ENCODE assay signal across 8 cellular contexts in the genomic region with DNA sequence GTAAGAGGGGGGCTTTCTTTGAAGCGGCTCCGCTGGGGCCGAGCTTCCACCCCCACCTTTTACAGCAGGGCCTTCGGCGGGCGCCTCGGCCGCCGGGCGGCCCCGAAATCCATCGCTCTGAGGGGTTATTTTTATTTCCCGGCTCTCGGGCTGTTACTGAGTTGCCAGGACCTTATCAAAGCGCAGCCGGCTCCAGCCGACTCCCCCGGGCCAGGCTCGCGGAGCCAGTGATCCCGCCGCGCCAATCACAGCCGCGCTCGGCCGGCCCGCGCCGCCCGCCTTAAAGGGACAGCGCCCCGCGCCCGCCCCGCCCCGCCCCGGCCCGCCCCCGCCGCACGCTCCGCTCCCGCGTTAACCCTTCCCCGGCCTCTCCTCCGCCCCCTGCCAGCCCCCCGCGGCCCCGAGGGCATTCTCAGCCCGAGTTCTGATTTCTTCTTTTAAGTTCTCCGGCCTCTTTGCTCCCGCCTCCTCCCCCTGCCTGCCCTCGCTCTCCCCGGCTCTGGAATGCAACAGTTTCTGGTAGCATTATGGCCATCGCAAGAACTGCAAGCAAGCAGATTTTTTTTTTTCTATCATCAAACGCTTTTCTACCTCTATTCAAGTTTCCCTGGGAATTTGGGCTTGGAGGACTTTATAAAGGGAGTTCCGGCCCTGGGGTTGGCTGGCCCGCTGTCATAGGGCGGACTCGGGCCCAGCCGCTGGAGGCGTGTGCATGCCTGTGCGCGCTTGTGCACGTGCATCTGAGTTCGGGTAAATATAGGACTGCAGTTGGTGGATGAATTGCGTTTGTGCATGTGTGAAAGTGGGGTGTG. TPM values are rescaled to one million over a fixed set of nuclear protein-coding genes. Genes with fewer than 3 reads are reported as not detected.
DNase-seq lines count a peak whose midpoint lies in the region.

A gene with protein sequence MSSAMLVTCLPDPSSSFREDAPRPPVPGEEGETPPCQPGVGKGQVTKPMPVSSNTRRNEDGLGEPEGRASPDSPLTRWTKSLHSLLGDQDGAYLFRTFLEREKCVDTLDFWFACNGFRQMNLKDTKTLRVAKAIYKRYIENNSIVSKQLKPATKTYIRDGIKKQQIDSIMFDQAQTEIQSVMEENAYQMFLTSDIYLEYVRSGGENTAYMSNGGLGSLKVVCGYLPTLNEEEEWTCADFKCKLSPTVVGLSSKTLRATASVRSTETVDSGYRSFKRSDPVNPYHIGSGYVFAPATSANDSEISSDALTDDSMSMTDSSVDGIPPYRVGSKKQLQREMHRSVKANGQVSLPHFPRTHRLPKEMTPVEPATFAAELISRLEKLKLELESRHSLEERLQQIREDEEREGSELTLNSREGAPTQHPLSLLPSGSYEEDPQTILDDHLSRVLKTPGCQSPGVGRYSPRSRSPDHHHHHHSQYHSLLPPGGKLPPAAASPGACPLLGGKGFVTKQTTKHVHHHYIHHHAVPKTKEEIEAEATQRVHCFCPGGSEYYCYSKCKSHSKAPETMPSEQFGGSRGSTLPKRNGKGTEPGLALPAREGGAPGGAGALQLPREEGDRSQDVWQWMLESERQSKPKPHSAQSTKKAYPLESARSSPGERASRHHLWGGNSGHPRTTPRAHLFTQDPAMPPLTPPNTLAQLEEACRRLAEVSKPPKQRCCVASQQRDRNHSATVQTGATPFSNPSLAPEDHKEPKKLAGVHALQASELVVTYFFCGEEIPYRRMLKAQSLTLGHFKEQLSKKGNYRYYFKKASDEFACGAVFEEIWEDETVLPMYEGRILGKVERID (minus strand): TSS at position 255 of the 812 bp plus-strand sequence. CDS start 3,028 bp downstream, outside the sequence.

- H3K4me3 ChIP-seq in GM23248, result peak within 1 kb of the TSS; percentile 75

- H3K79me2 ChIP-seq in GM23248 (ENCODE audit: insufficient read depth), result no peaks in the 10 kb centered on the region

- H3K27me3 ChIP-seq in GM23248 (replicated peaks; ENCODE audit: insufficient read depth), result no peaks in the 10 kb centered on the region

- peak; percentile 28 for DNase-seq in DMS153 treated with DMSO at 0.1 percent for 48 hours (lab: John Stamatoyannopoulos, UW; ENCODE audit: unreplicated experiment)
- DNase-seq in GM23248, result peak; percentile 96
- peak; percentile 76 to 78 for DNase-seq in Kasumi-1 (lab: John Stamatoyannopoulos, UW)
- peak; percentile 93 for DNase-seq in SK-MEL-5 (ENCODE audit: low read depth, low spot score)
- peak; percentile 91 for DNase-seq in activated naive CD4-positive, alpha-beta T cell treated with anti-CD3 and anti-CD28 coated beads, Interleukin-2, amount 50 U/mL, for 16 hours
- peak; percentile 82 for DNase-seq in globus pallidus (ENCODE audit: low spot score)
- peak; percentile 75 for DNase-seq in occipital lobe (lab: John Stamatoyannopoulos, UW)
- DNase-seq in superior temporal gyrus (ENCODE audit: extremely low spot score), result peak; percentile 86

- no peaks in the 10 kb centered on the region for H3K9me3 ChIP-seq in GM23248 (ENCODE audit: low read depth)

- 2 to 3% methylated on average over 44 to 53 of the region's 68 CpGs for WGBS in GM23248 (ENCODE audit: low coverage in 1 of 2, low lambda C conversion rate in 2 of 2, missing lambda C conversion rate in 2 of 2), 2 experiments

- no peaks in the 10 kb centered on the region for H4K20me1 ChIP-seq in GM23248 (ENCODE audit: insufficient read depth)

- H3K36me3 ChIP-seq in GM23248 (ENCODE audit: low read depth), result no peaks in the 10 kb centered on the region

- H3K27ac ChIP-seq in GM23248, result peak within 1 kb of the TSS; percentile 74

- peak within 1 kb of the TSS; percentile 82 for H3K9ac ChIP-seq in GM23248

- H3K9me2 ChIP-seq in GM23248 (ENCODE audit: insufficient read depth), result no peaks in the 10 kb centered on the region

- in situ Hi-C loops in GM23248 (cut with MboI), result loop anchor here (25.0 kb wide), 1 partner anchor 601 kb away; no protein-coding TSS in a partner anchor
- in situ Hi-C loops in SK-MEL-5 (cut with HindIII; ENCODE audit: low pct_unique_long_range_greater_than_20kb, low sequenced_read_pairs), result no loop called here

- peaks cover 12% of the 10 kb centered on the region; the same call in 1 of the 2 replicates for H3F3A ChIP-seq in GM23248 (ENCODE audit: insufficient read depth)

- H3K4me2 ChIP-seq in GM23248 (ENCODE audit: unreplicated experiment), result peak within 1 kb of the TSS; percentile 89

- peak within 1 kb of the TSS; percentile 91 for H2AFZ ChIP-seq in GM23248

- H3K4me1 ChIP-seq in GM23248 (ENCODE audit: insufficient read depth), result peaks cover 4% of the 10 kb centered on the region

RNA-seq across cellular contexts. Expression of the gene that starts here (rescaled TPM):
- 2.3 and 2.4 TPM in 2 replicates for total RNA-seq in GM23248 (2014; rRNA removed; shearing (Covaris generic))
- 0.46 and 0.94 TPM in 2 replicates for polyA plus RNA-seq in GM23248 (2016; fragmentation: Nextera tagmentation; extraction: Ambion mirVana)
- total RNA-seq in SK-MEL-5 (2014; rRNA removed; shearing (Covaris generic)), result 0.83 and 2.0 TPM in 2 replicates
- 2.2 and 2.7 TPM in 2 replicates for polyA plus RNA-seq in SK-MEL-5 (2015; cell fraction: cytosol; rRNA removed)
- polyA plus RNA-seq in SK-MEL-5 (2015; cell fraction: nucleus; rRNA removed), result 3.3 and 3.5 TPM in 2 replicates
- total RNA-seq in occipital lobe, result 33.1 TPM

Comparison
In these comparisons a context has a peak if more than half of its experiments do, and no peak if none do; other contexts are left out.
1. Peak in every context shown above with its lines: DNase-seq, H3K4me3 ChIP-seq and H3K27ac ChIP-seq.
2. RNA of the gene that starts here (total RNA-seq): 33.1 TPM in occipital lobe (single experiment); 2.3 to 2.4 TPM in GM23248 and 0.83 to 2.0 TPM in SK-MEL-5; every median in the first group is over 10 times any median in the second.
3. DNase-seq: peak in every context shown above with its lines; median percentile 96 in GM23248; 93 in SK-MEL-5; 91 in activated naive CD4-positive, alpha-beta T cell treated with anti-CD3 and anti-CD28 coated beads, Interleukin-2, amount 50 U/mL, for 16 hours; 86 in superior temporal gyrus; 82 in globus pallidus; 77 in Kasumi-1; 75 in occipital lobe; 28 in DMS153 treated with DMSO at 0.1 percent for 48 hours.